13 cellular contexts compared by ENCODE assay signal in the genomic region with DNA sequence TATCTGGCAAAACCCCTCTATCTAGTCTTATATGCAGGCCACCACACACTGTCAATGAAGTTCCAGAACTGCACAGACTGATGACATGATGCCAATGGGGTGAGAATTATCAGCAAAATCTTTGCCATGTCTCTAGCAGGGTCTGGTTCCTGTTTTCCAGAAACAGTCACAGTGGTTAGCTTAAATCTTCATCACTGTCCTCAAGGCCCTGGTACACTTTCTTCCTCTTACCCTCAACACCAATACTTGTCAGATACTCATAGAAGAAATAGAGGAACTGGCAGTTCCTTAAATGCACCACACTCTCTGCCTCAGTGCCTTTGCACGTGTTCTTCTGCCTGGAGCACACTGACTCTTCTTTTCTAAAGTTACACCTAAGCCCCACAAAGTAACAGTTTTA.
DNase-seq lines count a peak whose midpoint lies in the region; ATAC-seq and TF ChIP-seq lines count a peak whose summit lies in the region.
"Had no signal": no experiment of that assay in that cellular context is flagged by ENCODE, and none has a peak within 500 bp of the region (broad histone marks: within the 10 kb centered on the region; RNA-seq: fewer than 3 reads in every experiment).

No MANE protein-coding gene starts in this region.

- H3K9me3 ChIP-seq in Caco-2 (0 out of 2 replicates have a peak, but pooled peaks cover 6% of the 10 kb centered on the region), T-helper 17 cell (ENCODE audit: control insufficient read depth, low read length, poor library complexity, severe bottlenecking) (no peaks in the 10 kb centered on the region), breast epithelium (no peaks in the 10 kb centered on the region), colonic mucosa (no peaks in the 10 kb centered on the region)
- H3K9me3 ChIP-seq: testis had no signal

- H3K4me1 ChIP-seq in Caco-2 (peaks cover 39% of the 10 kb centered on the region), breast epithelium (no peaks in the 10 kb centered on the region), colonic mucosa (no peaks in the 10 kb centered on the region)
- H3K4me1 ChIP-seq: testis had no signal

- no peak overlapping the region for H3K9ac ChIP-seq in colonic mucosa (ENCODE audit: low read depth in 2 of 2, low read length in 2 of 2)

- TF ChIP-seq POLR2A in breast epithelium (IDR thresholded peaks at IDR 0.05) = no peak

- DNase-seq in Caco-2 (no peak), KBM-7 (peak; percentile 95), T-helper 17 cell (no peak), left lobe of liver (ENCODE audit: low spot score) (no peak), breast epithelium (ENCODE audit: low spot score in 2 of 2) (no peak), colonic mucosa (no peak)
- no peak for DNase-seq in effector CD4-positive, alpha-beta T cell
- DNase-seq: activated T-cell treated with anti-CD3 and anti-CD28 coated beads, Interleukin-2, amount 50 U/mL, for 4 hours; central memory CD4-positive, alpha-beta T cell; NCI-H1417 treated with DMSO at 0.1 percent for 48 hours; NCI-H446 treated with DMSO at 0.1 percent for 48 hours; testis had no signal

- H3K4me1 Mint-ChIP-seq in Caco-2 (ENCODE audit: low read depth, unreplicated experiment) (peaks cover 30% of the 10 kb centered on the region), T-helper 17 cell (peaks cover 5% of the 10 kb centered on the region)

- H3K4me3 Mint-ChIP-seq in Caco-2 (ENCODE audit: unreplicated experiment) = peak overlapping the region; percentile 2
- no peak overlapping the region for H3K4me3 Mint-ChIP-seq in T-helper 17 cell
- H3K4me3 Mint-ChIP-seq: activated T-cell treated with anti-CD3 and anti-CD28 coated beads, Interleukin-2, amount 50 U/mL, for 4 hours had no signal

- no peaks in the 10 kb centered on the region for H3K27me3 ChIP-seq in Caco-2 (replicated peaks; ENCODE audit: control insufficient read depth, insufficient read depth, low read length)
- no peaks in the 10 kb centered on the region for H3K27me3 ChIP-seq in breast epithelium
- H3K27me3 ChIP-seq in colonic mucosa = no peaks in the 10 kb centered on the region
- H3K27me3 ChIP-seq: testis had no signal

- POLR2A ChIA-PET in Caco-2 (lab: Charles Lee) = no interaction called here

- CTCF ChIA-PET in Caco-2 (lab: Charles Lee) = no interaction called here

- peaks cover 29% of the 10 kb centered on the region for H3K9me3 Mint-ChIP-seq in Caco-2 (ENCODE audit: unreplicated experiment)

- ATAC-seq in T-helper 17 cell (peak; percentile 51), left lobe of liver (peak; percentile 34), HG02610 (IDR thresholded peaks at IDR 0.05; ENCODE audit: unreplicated experiment) (no peak)
- ATAC-seq: activated T-cell treated with anti-CD3 and anti-CD28 coated beads, Interleukin-2, amount 50 U/mL, for 4 hours had no signal

- H3K36me3 Mint-ChIP-seq in Caco-2 (ENCODE audit: insufficient read depth, unreplicated experiment) (peaks cover 6% of the 10 kb centered on the region), T-helper 17 cell (ENCODE audit: low read depth) (no peaks in the 10 kb centered on the region)

- H3K27ac ChIP-seq in breast epithelium = no peak overlapping the region
- no peak overlapping the region for H3K27ac ChIP-seq in colonic mucosa
- H3K27ac ChIP-seq: testis had no signal

- in situ Hi-C loops in KBM-7 (cut with MboI; ENCODE audit: low pct_unique_long_range_greater_than_20kb, low sequenced_read_pairs) = no loop called here

- intact Hi-C loops in Caco-2 (cut with micrococcal nuclease; ENCODE audit: unreplicated experiment) (no loop called here), breast epithelium (cut with DNase I; ENCODE audit: low total_unique reads) (no loop called here), colonic mucosa (cut with DNase I) (no loop called here)

- H3K27ac Mint-ChIP-seq in Caco-2 (ENCODE audit: unreplicated experiment) (no peak overlapping the region), T-helper 17 cell (no peak overlapping the region)

- H3K27me3 Mint-ChIP-seq in Caco-2 (ENCODE audit: insufficient read depth, unreplicated experiment) (no peaks in the 10 kb centered on the region), T-helper 17 cell (peaks cover 15% of the 10 kb centered on the region)

- TF ChIP-seq CTCF in Caco-2 (IDR thresholded peaks at IDR 0.05; ENCODE audit: insufficient read depth in 1 of 2, low read depth in 1 of 2, low read length in 1 of 2, severe bottlenecking in 1 of 2, unreplicated experiment in 1 of 2) = no peak
- no peak for TF ChIP-seq CTCF in breast epithelium (IDR thresholded peaks at IDR 0.05)
- TF ChIP-seq CTCF in colonic mucosa (IDR thresholded peaks at IDR 0.05) = no peak

- H3K4me3 ChIP-seq in Caco-2 (ENCODE audit: low read depth, low read length) = no peak overlapping the region
- no peak overlapping the region for H3K4me3 ChIP-seq in breast epithelium
- no peak overlapping the region for H3K4me3 ChIP-seq in colonic mucosa
- H3K4me3 ChIP-seq: testis had no signal

- H3K36me3 ChIP-seq in Caco-2 (ENCODE audit: control insufficient read depth, insufficient read depth, low read length) (no peaks in the 10 kb centered on the region), breast epithelium (no peaks in the 10 kb centered on the region), colonic mucosa (no peaks in the 10 kb centered on the region)

- BruUV-seq in Caco-2 (replicated peaks; lab: Mats Ljungman, UMichigan) = no TSS peak
